ENCODE assay signal across 1 cellular context in the genomic region with DNA sequence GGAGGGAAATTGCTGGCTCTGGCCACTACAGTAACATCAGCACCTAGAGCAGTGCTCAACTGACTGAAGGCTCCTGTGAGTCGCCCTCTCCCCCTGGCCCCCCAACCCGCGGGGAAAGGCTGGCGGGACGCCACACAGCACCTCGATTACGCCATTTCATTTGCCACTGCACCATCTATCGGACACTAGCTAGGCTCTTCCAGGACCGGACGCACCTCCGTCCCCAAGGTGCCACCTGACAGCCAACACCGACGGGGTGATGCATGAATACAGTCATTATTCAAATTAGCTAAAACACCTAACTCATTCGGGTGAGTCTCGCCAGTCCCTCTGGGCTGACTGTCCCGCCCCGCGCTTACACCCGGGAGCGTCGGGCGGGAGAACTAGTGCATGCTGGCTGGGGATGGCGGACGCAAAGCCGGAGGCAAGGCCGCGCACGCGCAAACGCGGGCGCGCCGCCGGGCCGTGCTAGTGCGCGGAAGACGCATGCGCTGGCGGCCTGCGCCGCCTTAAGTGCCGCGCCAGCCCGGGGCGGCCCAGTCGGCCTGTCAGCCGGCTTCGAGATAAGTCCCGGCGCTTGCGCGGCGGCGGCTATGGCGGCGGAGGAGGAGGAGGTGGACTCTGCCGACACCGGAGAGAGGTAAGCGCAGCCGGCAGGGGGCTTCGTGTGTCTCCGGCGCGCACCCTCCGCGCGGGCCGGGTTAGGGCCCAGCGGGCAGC.
A peak's percentile ranks its signal among the peaks of the same experiment; 100 is the strongest.
TF ChIP-seq lines count a peak whose summit lies in the region.

A gene (plus strand): TSS at position 539 of the 720 bp plus-strand sequence. CDS start 55 bp downstream, at position 594.

TF ChIP-seq in K562, 482 proteins besides CTCF, POLR2A, EP300 and RAD21 (continued from another document and continues in another):
- TF ChIP-seq ZFPM2 (CRISPR knock-in tag; IDR thresholded peaks at IDR 0.05) (no peak; the same call in 1 of the 2 replicates), ZFP36 (IDR thresholded peaks at IDR 0.05; ENCODE audit: low read depth, low read length, partially characterized antibody) (no peak), RBM15 (IDR thresholded peaks at IDR 0.05; ENCODE audit: insufficient read depth, low read length) (no peak), ZKSCAN1 (IDR thresholded peaks at IDR 0.05; ENCODE audit: low read depth, low read length) (peak; percentile 36; the same call in 1 of the 2 replicates), RBFOX2 (IDR thresholded peaks at IDR 0.05; ENCODE audit: low read depth, low read length) (peak; percentile 99), ELF4 (CRISPR knock-in tag; IDR thresholded peaks at IDR 0.05) (peak; percentile 84), GTF2E2 (tag; IDR thresholded peaks at IDR 0.05) (peak; percentile 90; the same call in 1 of the 2 replicates), FOXJ3 (CRISPR knock-in tag; IDR thresholded peaks at IDR 0.05) (no peak), SMAD3 (CRISPR knock-in tag; conservative IDR thresholded peaks at IDR 0.05) (peak; percentile 38; the same call in 1 of the 2 replicates), MEF2D (tag; conservative IDR thresholded peaks at IDR 0.05; ENCODE audit: low read depth) (0 out of 2 replicates have a peak, but pooled peaks have one; percentile 34), FOXM1 (IDR thresholded peaks at IDR 0.05; ENCODE audit: low read depth) (0 out of 2 replicates have a peak, but pooled peaks have one; percentile 33), FOXM1 (CRISPR knock-in tag; IDR thresholded peaks at IDR 0.05; ENCODE audit: low read depth) (peak; percentile 94), ZNF436 (CRISPR knock-in tag; IDR thresholded peaks at IDR 0.05) (peak; percentile 70; the same call in 1 of the 2 replicates), OTX1 (CRISPR knock-in tag; IDR thresholded peaks at IDR 0.05) (peak; percentile 94), ATF7 (IDR thresholded peaks at IDR 0.05) (peak; percentile 90), HDAC8 (tag; IDR thresholded peaks at IDR 0.05) (0 out of 2 replicates have a peak, but pooled peaks have one; percentile 30), RBM22 (IDR thresholded peaks at IDR 0.05; ENCODE audit: low read depth, low read length, poor library complexity, severe bottlenecking) (peak; percentile 95), HEY1 (CRISPR knock-in tag; IDR thresholded peaks at IDR 0.05; ENCODE audit: borderline replicate concordance) (no peak; the same call in 1 of the 2 replicates), NBN (IDR thresholded peaks at IDR 0.05; ENCODE audit: low read depth) (peak; percentile 81), CBX3 (IDR thresholded peaks at IDR 0.05; ENCODE audit: borderline replicate concordance in 1 of 2, low read length in 2 of 2) (peak in 1 of 2 experiments; percentile 85; a peak in 2 of 3 replicates), DNMT1 (IDR thresholded peaks at IDR 0.05) (no peak), NUFIP1 (IDR thresholded peaks at IDR 0.05; ENCODE audit: partially characterized antibody) (no peak), PRMT5 (CRISPR knock-in tag; IDR thresholded peaks at IDR 0.05) (no peak), ZNF133 (CRISPR knock-in tag; IDR thresholded peaks at IDR 0.05) (peak; percentile 14; the same call in 1 of the 2 replicates), EWSR1 (IDR thresholded peaks at IDR 0.05; ENCODE audit: borderline replicate concordance, low read depth, partially characterized antibody) (no peak), SNRNP70 (optimal IDR thresholded peaks at IDR 0.05; ENCODE audit: low read depth, low read length) (no peak), BRD4 (IDR thresholded peaks at IDR 0.05) (no peak), RFX5 (IDR thresholded peaks at IDR 0.05; ENCODE audit: low read depth, low read length) (no peak), ZFP1 (CRISPR knock-in tag; IDR thresholded peaks at IDR 0.05) (0 out of 2 replicates have a peak, but pooled peaks have one; percentile 29), RBM39 (optimal IDR thresholded peaks at IDR 0.05; ENCODE audit: low read depth, low read length) (peak; percentile 70)
- TF ChIP-seq, protein P1, sequence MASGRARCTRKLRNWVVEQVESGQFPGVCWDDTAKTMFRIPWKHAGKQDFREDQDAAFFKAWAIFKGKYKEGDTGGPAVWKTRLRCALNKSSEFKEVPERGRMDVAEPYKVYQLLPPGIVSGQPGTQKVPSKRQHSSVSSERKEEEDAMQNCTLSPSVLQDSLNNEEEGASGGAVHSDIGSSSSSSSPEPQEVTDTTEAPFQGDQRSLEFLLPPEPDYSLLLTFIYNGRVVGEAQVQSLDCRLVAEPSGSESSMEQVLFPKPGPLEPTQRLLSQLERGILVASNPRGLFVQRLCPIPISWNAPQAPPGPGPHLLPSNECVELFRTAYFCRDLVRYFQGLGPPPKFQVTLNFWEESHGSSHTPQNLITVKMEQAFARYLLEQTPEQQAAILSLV (tag; IDR thresholded peaks at IDR 0.05) = no peak
- TF ChIP-seq, protein P2, sequence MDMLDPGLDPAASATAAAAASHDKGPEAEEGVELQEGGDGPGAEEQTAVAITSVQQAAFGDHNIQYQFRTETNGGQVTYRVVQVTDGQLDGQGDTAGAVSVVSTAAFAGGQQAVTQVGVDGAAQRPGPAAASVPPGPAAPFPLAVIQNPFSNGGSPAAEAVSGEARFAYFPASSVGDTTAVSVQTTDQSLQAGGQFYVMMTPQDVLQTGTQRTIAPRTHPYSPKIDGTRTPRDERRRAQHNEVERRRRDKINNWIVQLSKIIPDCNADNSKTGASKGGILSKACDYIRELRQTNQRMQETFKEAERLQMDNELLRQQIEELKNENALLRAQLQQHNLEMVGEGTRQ (CRISPR knock-in tag; IDR thresholded peaks at IDR 0.05) = no peak
- TF ChIP-seq, protein P3, sequence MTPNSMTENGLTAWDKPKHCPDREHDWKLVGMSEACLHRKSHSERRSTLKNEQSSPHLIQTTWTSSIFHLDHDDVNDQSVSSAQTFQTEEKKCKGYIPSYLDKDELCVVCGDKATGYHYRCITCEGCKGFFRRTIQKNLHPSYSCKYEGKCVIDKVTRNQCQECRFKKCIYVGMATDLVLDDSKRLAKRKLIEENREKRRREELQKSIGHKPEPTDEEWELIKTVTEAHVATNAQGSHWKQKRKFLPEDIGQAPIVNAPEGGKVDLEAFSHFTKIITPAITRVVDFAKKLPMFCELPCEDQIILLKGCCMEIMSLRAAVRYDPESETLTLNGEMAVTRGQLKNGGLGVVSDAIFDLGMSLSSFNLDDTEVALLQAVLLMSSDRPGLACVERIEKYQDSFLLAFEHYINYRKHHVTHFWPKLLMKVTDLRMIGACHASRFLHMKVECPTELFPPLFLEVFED (CRISPR knock-in tag; conservative IDR thresholded peaks at IDR 0.05) = peak; percentile 83; the same call in 1 of the 2 replicates
- TF ChIP-seq, protein P4, sequence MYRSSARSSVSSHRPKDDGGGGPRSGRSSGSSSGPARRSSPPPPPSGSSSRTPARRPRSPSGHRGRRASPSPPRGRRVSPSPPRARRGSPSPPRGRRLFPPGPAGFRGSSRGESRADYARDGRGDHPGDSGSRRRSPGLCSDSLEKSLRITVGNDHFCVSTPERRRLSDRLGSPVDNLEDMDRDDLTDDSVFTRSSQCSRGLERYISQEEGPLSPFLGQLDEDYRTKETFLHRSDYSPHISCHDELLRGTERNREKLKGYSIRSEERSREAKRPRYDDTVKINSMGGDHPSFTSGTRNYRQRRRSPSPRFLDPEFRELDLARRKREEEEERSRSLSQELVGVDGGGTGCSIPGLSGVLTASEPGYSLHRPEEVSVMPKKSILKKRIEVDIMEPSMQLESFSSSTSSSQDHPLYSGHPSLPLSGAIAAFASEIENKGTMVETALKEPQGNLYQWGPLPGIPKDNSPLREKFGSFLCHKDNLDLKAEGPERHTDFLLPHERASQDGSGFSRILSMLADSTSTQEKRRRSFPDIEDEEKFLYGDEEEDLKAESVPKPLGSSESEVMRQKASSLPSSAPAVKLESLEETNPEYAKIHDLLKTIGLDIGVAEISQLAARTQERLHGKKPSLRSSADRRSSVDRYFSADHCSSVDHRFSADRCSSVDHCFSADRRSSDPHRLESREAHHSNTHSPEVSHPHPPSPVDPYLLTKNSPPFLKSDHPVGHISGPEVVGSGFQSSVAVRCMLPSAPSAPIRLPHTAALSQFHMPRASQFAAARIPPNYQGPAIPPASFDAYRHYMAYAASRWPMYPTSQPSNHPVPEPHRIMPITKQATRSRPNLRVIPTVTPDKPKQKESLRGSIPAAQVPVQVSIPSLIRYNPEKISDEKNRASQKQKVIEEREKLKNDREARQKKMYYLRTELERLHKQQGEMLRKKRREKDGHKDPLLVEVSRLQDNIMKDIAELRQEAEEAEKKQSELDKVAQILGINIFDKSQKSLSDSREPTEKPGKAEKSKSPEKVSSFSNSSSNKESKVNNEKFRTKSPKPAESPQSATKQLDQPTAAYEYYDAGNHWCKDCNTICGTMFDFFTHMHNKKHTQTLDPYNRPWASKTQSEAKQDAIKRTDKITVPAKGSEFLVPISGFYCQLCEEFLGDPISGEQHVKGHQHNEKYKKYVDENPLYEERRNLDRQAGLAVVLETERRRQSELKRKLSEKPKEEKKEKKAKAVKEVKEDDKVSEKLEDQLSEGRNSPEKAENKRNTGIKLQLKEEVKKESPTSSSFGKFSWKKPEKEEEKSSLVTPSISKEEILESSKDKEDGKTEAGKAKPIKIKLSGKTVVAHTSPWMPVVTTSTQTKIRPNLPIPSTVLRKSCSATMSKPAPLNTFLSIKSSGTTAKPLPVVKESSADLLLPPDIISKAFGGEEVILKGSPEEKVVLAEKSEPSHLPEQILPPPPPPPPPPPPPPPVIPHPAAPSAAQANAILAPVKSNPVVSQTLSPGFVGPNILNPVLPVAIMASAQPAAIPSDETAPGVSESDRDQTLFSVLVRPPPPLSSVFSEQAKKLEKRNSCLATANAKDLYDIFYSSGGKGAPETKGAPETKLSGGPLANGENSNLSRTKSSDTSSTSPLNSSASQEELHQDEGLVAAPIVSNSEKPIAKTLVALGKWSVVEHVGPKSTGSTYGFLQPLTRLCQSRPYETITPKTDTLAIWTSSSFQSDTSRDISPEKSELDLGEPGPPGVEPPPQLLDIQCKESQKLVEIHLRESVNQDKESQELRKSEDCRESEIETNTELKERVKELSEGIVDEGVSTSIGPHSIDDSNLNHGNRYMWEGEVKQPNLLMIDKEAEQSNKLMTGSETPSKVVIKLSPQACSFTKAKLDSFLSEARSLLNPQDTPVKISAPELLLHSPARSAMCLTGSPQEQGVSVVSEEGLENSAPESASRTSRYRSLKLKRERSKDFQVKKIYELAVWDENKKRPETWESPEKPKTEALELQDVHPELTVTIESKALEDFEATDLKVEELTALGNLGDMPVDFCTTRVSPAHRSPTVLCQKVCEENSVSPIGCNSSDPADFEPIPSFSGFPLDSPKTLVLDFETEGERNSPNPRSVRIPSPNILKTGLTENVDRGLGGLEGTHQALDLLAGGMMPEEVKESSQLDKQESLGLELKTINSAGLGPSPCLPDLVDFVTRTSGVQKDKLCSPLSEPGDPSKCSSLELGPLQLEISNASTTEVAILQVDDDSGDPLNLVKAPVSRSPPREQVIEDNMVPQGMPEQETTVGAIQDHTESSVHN (IDR thresholded peaks at IDR 0.05; ENCODE audit: borderline replicate concordance in 1 of 2, low read depth in 1 of 2) = no peak
- TF ChIP-seq, protein P5, sequence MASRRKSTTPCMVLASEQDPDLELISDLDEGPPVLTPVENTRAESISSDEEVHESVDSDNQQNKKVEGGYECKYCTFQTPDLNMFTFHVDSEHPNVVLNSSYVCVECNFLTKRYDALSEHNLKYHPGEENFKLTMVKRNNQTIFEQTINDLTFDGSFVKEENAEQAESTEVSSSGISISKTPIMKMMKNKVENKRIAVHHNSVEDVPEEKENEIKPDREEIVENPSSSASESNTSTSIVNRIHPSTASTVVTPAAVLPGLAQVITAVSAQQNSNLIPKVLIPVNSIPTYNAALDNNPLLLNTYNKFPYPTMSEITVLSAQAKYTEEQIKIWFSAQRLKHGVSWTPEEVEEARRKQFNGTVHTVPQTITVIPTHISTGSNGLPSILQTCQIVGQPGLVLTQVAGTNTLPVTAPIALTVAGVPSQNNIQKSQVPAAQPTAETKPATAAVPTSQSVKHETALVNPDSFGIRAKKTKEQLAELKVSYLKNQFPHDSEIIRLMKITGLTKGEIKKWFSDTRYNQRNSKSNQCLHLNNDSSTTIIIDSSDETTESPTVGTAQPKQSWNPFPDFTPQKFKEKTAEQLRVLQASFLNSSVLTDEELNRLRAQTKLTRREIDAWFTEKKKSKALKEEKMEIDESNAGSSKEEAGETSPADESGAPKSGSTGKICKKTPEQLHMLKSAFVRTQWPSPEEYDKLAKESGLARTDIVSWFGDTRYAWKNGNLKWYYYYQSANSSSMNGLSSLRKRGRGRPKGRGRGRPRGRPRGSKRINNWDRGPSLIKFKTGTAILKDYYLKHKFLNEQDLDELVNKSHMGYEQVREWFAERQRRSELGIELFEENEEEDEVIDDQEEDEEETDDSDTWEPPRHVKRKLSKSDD (conservative IDR thresholded peaks at IDR 0.05; ENCODE audit: low read length) = peak; percentile 69; the same call in 1 of the 2 replicates
- TF ChIP-seq, protein P6, sequence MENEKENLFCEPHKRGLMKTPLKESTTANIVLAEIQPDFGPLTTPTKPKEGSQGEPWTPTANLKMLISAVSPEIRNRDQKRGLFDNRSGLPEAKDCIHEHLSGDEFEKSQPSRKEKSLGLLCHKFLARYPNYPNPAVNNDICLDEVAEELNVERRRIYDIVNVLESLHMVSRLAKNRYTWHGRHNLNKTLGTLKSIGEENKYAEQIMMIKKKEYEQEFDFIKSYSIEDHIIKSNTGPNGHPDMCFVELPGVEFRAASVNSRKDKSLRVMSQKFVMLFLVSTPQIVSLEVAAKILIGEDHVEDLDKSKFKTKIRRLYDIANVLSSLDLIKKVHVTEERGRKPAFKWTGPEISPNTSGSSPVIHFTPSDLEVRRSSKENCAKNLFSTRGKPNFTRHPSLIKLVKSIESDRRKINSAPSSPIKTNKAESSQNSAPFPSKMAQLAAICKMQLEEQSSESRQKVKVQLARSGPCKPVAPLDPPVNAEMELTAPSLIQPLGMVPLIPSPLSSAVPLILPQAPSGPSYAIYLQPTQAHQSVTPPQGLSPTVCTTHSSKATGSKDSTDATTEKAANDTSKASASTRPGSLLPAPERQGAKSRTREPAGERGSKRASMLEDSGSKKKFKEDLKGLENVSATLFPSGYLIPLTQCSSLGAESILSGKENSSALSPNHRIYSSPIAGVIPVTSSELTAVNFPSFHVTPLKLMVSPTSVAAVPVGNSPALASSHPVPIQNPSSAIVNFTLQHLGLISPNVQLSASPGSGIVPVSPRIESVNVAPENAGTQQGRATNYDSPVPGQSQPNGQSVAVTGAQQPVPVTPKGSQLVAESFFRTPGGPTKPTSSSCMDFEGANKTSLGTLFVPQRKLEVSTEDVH (IDR thresholded peaks at IDR 0.05; ENCODE audit: low read depth, partially characterized antibody) = peak; percentile 54
- TF ChIP-seq, protein P7, sequence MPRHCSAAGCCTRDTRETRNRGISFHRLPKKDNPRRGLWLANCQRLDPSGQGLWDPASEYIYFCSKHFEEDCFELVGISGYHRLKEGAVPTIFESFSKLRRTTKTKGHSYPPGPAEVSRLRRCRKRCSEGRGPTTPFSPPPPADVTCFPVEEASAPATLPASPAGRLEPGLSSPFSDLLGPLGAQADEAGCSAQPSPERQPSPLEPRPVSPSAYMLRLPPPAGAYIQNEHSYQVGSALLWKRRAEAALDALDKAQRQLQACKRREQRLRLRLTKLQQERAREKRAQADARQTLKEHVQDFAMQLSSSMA (CRISPR knock-in tag; IDR thresholded peaks at IDR 0.05) = 0 out of 2 replicates have a peak, but pooled peaks have one; percentile 73
